12 cellular contexts compared by ENCODE assay signal in the genomic region with DNA sequence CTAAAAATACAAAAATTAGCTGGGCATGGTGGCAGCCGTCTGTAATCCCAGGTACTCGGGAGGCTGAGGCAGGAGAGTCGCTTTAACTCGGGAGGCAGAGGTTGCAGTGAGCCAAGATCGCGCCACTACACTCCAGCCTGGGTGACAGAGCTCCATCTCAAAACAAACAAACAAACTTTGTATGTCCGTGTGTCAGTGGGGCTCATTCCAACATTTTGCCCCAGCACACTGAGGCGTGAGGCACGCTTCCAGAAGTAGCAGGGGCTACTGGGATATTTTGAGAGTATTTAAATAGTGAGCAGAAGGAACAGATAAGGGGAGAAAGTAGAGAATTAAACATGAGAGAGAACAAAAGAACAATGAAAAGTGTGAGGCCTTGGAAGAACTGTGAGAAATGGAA.
A peak's percentile ranks its signal among the peaks of the same experiment; 100 is the strongest.
DNase-seq lines count a peak whose midpoint lies in the region; ATAC-seq and TF ChIP-seq lines count a peak whose summit lies in the region.
"Had no signal": no experiment of that assay in that cellular context is flagged by ENCODE, and none has a peak within 500 bp of the region (broad histone marks: within the 10 kb centered on the region; RNA-seq: fewer than 3 reads in every experiment).

No MANE protein-coding gene starts in this region.

- peaks cover 0 to 27% of the 10 kb centered on the region in 2 donors for H3K4me1 ChIP-seq in left lung
- H3K4me1 ChIP-seq in suprapubic skin = peaks cover 27% of the 10 kb centered on the region
- H3K4me1 ChIP-seq: uterus had no signal

- no peak for TF ChIP-seq CTCF in left lung (IDR thresholded peaks at IDR 0.05)
- TF ChIP-seq CTCF in suprapubic skin (IDR thresholded peaks at IDR 0.05) = no peak

- 86% methylated on average over 9 of the region's 9 CpGs for WGBS in suprapubic skin

- no peaks in the 10 kb centered on the region for H3K9me3 Mint-ChIP-seq in activated naive CD4-positive, alpha-beta T cell treated with anti-CD3 and anti-CD28 coated beads for 36 hours
- H3K9me3 Mint-ChIP-seq in activated T-helper 2 cell treated with anti-CD3 and anti-CD28 coated beads, Interferon-gamma antibody, Interleukin-2, Interleukin-4, amounts not matched to agents 10 μg/mL and 5 μg/mL and 100 μg/mL, durations not matched to agents 14 hours and 24 hours and 36 hours = no peaks in the 10 kb centered on the region

- H3K4me1 Mint-ChIP-seq in activated naive CD4-positive, alpha-beta T cell treated with anti-CD3 and anti-CD28 coated beads for 36 hours (ENCODE audit: low read depth) = peaks cover 41% of the 10 kb centered on the region
- peaks cover 51% of the 10 kb centered on the region for H3K4me1 Mint-ChIP-seq in activated T-helper 2 cell treated with anti-CD3 and anti-CD28 coated beads, Interferon-gamma antibody, Interleukin-2, Interleukin-4, amounts not matched to agents 10 μg/mL and 5 μg/mL and 100 μg/mL, durations not matched to agents 14 hours and 24 hours and 36 hours (ENCODE audit: low read depth)

- intact Hi-C loops in activated naive CD4-positive, alpha-beta T cell treated with anti-CD3 and anti-CD28 coated beads for 36 hours (cut with micrococcal nuclease) = loop anchor here (1.0 to 5.0 kb wide), 23 partner anchors 13 to 1198 kb away; a partner anchor contains a TSS
- intact Hi-C loops in activated T-helper 2 cell treated with anti-CD3 and anti-CD28 coated beads, Interferon-gamma antibody, Interleukin-2, Interleukin-4, amounts not matched to agents 10 μg/mL and 5 μg/mL and 100 μg/mL, durations not matched to agents 14 hours and 24 hours and 36 hours (cut with micrococcal nuclease) = loop anchor here (1.0 to 10.0 kb wide), 13 partner anchors 45 to 1182 kb away; a partner anchor contains a TSS
- intact Hi-C loops in left lung (cut with DNase I) = no loop called here

- ATAC-seq in left lung (no peak), GM21723 (IDR thresholded peaks at IDR 0.05; ENCODE audit: unreplicated experiment) (no peak), GM21381 (IDR thresholded peaks at IDR 0.05; ENCODE audit: unreplicated experiment) (no peak)

- no peak for TF ChIP-seq EP300 in suprapubic skin (IDR thresholded peaks at IDR 0.05)

- CTCF ChIA-PET in activated naive CD4-positive, alpha-beta T cell treated with anti-CD3 and anti-CD28 coated beads for 36 hours (lab: Charles Lee) = interaction anchor here (0.7 to 5.9 kb wide), 2 partner anchors 13 to 35 kb away, joined by 3 to 39 read pairs; no protein-coding TSS in a partner anchor

- H3K36me3 ChIP-seq in left lung = no peaks in the 10 kb centered on the region
- H3K36me3 ChIP-seq in suprapubic skin = no peaks in the 10 kb centered on the region
- H3K36me3 ChIP-seq: uterus had no signal

- no peaks in the 10 kb centered on the region for H3K9me3 ChIP-seq in left lung
- H3K9me3 ChIP-seq in suprapubic skin = no peaks in the 10 kb centered on the region
- H3K9me3 ChIP-seq: uterus had no signal

- H3K4me3 Mint-ChIP-seq in activated naive CD4-positive, alpha-beta T cell treated with anti-CD3 and anti-CD28 coated beads for 36 hours = peak overlapping the region; percentile 8
- H3K4me3 Mint-ChIP-seq in activated T-helper 2 cell treated with anti-CD3 and anti-CD28 coated beads, Interferon-gamma antibody, Interleukin-2, Interleukin-4, amounts not matched to agents 10 μg/mL and 5 μg/mL and 100 μg/mL, durations not matched to agents 14 hours and 24 hours and 36 hours (ENCODE audit: low read depth) = peak overlapping the region; percentile 28

- no peak for DNase-seq in activated naive CD4-positive, alpha-beta T cell treated with anti-CD3 and anti-CD28 coated beads for 36 hours
- DNase-seq in activated naive CD4-positive, alpha-beta T cell treated with Interleukin-2 at 50 U/mL for 16 hours = no peak
- no peak for DNase-seq in activated T-helper 2 cell treated with anti-CD3 and anti-CD28 coated beads, Interferon-gamma antibody, Interleukin-2, Interleukin-4, amounts not matched to agents 10 μg/mL and 5 μg/mL and 100 μg/mL, durations not matched to agents 14 hours and 24 hours and 36 hours (ENCODE audit: low spot score)
- peak in 1 of 2 donors; percentile 38 for DNase-seq in left lung
- no peak for DNase-seq in suprapubic skin (ENCODE audit: low spot score in 2 of 2)
- DNase-seq in cerebellar cortex (ENCODE audit: low spot score) = no peak
- DNase-seq: PC-9, T1000, uterus had no signal

- H3K27ac Mint-ChIP-seq in activated naive CD4-positive, alpha-beta T cell treated with anti-CD3 and anti-CD28 coated beads for 36 hours = peak overlapping the region; percentile 92
- H3K27ac Mint-ChIP-seq in activated T-helper 2 cell treated with anti-CD3 and anti-CD28 coated beads, Interferon-gamma antibody, Interleukin-2, Interleukin-4, amounts not matched to agents 10 μg/mL and 5 μg/mL and 100 μg/mL, durations not matched to agents 14 hours and 24 hours and 36 hours = peak overlapping the region; percentile 89

- peak overlapping the region; percentile 69 to 93 for H3K27ac ChIP-seq in left lung
- peak overlapping the region; percentile 15 for H3K27ac ChIP-seq in suprapubic skin
- H3K27ac ChIP-seq: KMS-11, PC-9, uterus had no signal

- H3K27me3 Mint-ChIP-seq in activated naive CD4-positive, alpha-beta T cell treated with anti-CD3 and anti-CD28 coated beads for 36 hours (ENCODE audit: low read depth) = no peaks in the 10 kb centered on the region
- no peaks in the 10 kb centered on the region for H3K27me3 Mint-ChIP-seq in activated T-helper 2 cell treated with anti-CD3 and anti-CD28 coated beads, Interferon-gamma antibody, Interleukin-2, Interleukin-4, amounts not matched to agents 10 μg/mL and 5 μg/mL and 100 μg/mL, durations not matched to agents 14 hours and 24 hours and 36 hours (ENCODE audit: low read depth)

- H3K27me3 ChIP-seq in left lung (no peaks in the 10 kb centered on the region), suprapubic skin (no peaks in the 10 kb centered on the region)
- H3K27me3 ChIP-seq: uterus had no signal

- no peak for TF ChIP-seq POLR2A in suprapubic skin (IDR thresholded peaks at IDR 0.05)

- no peak overlapping the region for H3K4me3 ChIP-seq in left lung
- H3K4me3 ChIP-seq in suprapubic skin = no peak overlapping the region
- H3K4me3 ChIP-seq: PC-9, uterus had no signal

- no peaks in the 10 kb centered on the region for H3K36me3 Mint-ChIP-seq in activated naive CD4-positive, alpha-beta T cell treated with anti-CD3 and anti-CD28 coated beads for 36 hours (ENCODE audit: low read depth)
- H3K36me3 Mint-ChIP-seq in activated T-helper 2 cell treated with anti-CD3 and anti-CD28 coated beads, Interferon-gamma antibody, Interleukin-2, Interleukin-4, amounts not matched to agents 10 μg/mL and 5 μg/mL and 100 μg/mL, durations not matched to agents 14 hours and 24 hours and 36 hours (ENCODE audit: low read depth) = no peaks in the 10 kb centered on the region

Comparison
In these comparisons a context has a peak if more than half of its experiments do, and no peak if none do; other contexts are left out.
1. intact Hi-C loops: an anchor here in activated naive CD4-positive, alpha-beta T cell treated with anti-CD3 and anti-CD28 coated beads for 36 hours (1.0 to 5.0 kb wide) and activated T-helper 2 cell treated with anti-CD3 and anti-CD28 coated beads, Interferon-gamma antibody, Interleukin-2, Interleukin-4, amounts not matched to agents 10 μg/mL and 5 μg/mL and 100 μg/mL, durations not matched to agents 14 hours and 24 hours and 36 hours (1.0 to 10.0 kb wide); none called in left lung.